In genomic region chr20:48937674-48938073, GRCh38 we compare ENCODE assay signal across 10 cellular contexts.
"Had no signal": no experiment of that assay in that cellular context is flagged by ENCODE, and none has a peak within 500 bp of the region (broad histone marks: within the 10 kb centered on the region; RNA-seq: fewer than 3 reads in every experiment).

No MANE protein-coding gene starts in this region.

- H3K4me1 Mint-ChIP-seq: nephron had no signal

- H3K27ac ChIP-seq: tibial artery had no signal

- H3K27ac Mint-ChIP-seq: activated CD4-positive, alpha-beta memory T cell treated with anti-CD3 and anti-CD28 coated beads for 36 hours; nephron had no signal

- H3K4me3 Mint-ChIP-seq: activated CD4-positive, alpha-beta memory T cell treated with anti-CD3 and anti-CD28 coated beads for 36 hours; activated naive CD4-positive, alpha-beta T cell treated with anti-CD3 and anti-CD28 coated beads for 36 hours; central memory CD8-positive, alpha-beta T cell; nephron had no signal

- H3K4me3 ChIP-seq: tibial artery had no signal

- H3K9me3 Mint-ChIP-seq: activated CD4-positive, alpha-beta memory T cell treated with anti-CD3 and anti-CD28 coated beads for 36 hours; activated naive CD4-positive, alpha-beta T cell treated with anti-CD3 and anti-CD28 coated beads for 36 hours; central memory CD8-positive, alpha-beta T cell had no signal

- H3K27me3 ChIP-seq: tibial artery had no signal

- H3K9me3 ChIP-seq: tibial artery had no signal

- DNase-seq: activated CD4-positive, alpha-beta memory T cell treated with anti-CD3 and anti-CD28 coated beads for 36 hours; activated CD8-positive, alpha-beta memory T cell treated with anti-CD3 and anti-CD28 coated beads, Interleukin-2, amount 50 U/mL, for 48 hours; activated naive CD4-positive, alpha-beta T cell treated with anti-CD3 and anti-CD28 coated beads for 36 hours; dermis blood vessel endothelial cell; hypothalamus; stimulated activated CD4-positive, alpha-beta T cell treated with anti-CD3 and anti-CD28 coated beads, Interleukin-15, amount 100 ng/mL, for 24 hours; SW 1271; tibial artery had no signal

- H3K27me3 Mint-ChIP-seq: activated CD4-positive, alpha-beta memory T cell treated with anti-CD3 and anti-CD28 coated beads for 36 hours; central memory CD8-positive, alpha-beta T cell had no signal
